In genomic region chr5:159209438-159210305, GRCh38 we compare ENCODE assay signal across 8 cellular contexts. TPM values are rescaled to one million over a fixed set of nuclear protein-coding genes. Genes with fewer than 3 reads are reported as not detected.
DNase-seq lines count a peak whose midpoint lies in the region; ATAC-seq and TF ChIP-seq lines count a peak whose summit lies in the region.

Gene RNF145 (minus strand): TSS chr5:159209553. CDS start chr5:159203617, 5,936 bp downstream.

- H3K36me3 Mint-ChIP-seq in activated T-cell treated with anti-CD3 and anti-CD28 coated beads, Interleukin-2, amount 50 U/mL, for 4 hours (ENCODE audit: insufficient read depth), result peaks cover 8% of the 10 kb centered on the region
- peaks cover 0 to 10% of the 10 kb centered on the region in 2 donors for H3K36me3 Mint-ChIP-seq in naive B cell
- peaks cover 9% of the 10 kb centered on the region for H3K36me3 Mint-ChIP-seq in stimulated activated memory B cell treated with anti-CD40 and anti-IgM and Interleukin-4, amounts not matched to agents 10 μg/mL and 1 μg/mL and 100 μg/mL, for 72 hours

- POLR2A ChIA-PET in PC-9 (lab: Charles Lee; ENCODE audit: unreplicated experiment), result interaction anchor here (0.5 kb wide), 1 partner anchor 1180 kb away, joined by 6 read pairs; no protein-coding TSS in a partner anchor

- peaks cover 34% of the 10 kb centered on the region for H3K4me1 ChIP-seq in PC-9 (replicated peaks; ENCODE audit: insufficient read depth)
- peaks cover 25 to 63% (median 30%) of the 10 kb centered on the region in 3 donors for H3K4me1 ChIP-seq in esophagus squamous epithelium

- TF ChIP-seq POLR2A in esophagus squamous epithelium (IDR thresholded peaks at IDR 0.05), result peak in 3 of 4 donors; percentile 52 to 69 (median 64)

- intact Hi-C loops in PC-9 (cut with micrococcal nuclease; ENCODE audit: unreplicated experiment), result loop anchor here (1.0 to 5.0 kb wide), 3 partner anchors 31 to 54 kb away; partner anchors contain the start of gene UBLCP1
- intact Hi-C loops in esophagus squamous epithelium (cut with DNase I), result loop anchor here (5.0 kb wide), 1 partner anchor 53 kb away; the partner anchor contains the start of gene UBLCP1

- H3K79me2 ChIP-seq in PC-9 (ENCODE audit: low read depth), result peaks cover 43% of the 10 kb centered on the region

- H3K27me3 Mint-ChIP-seq in activated T-cell treated with anti-CD3 and anti-CD28 coated beads, Interleukin-2, amount 50 U/mL, for 4 hours (ENCODE audit: low read depth), result no peaks in the 10 kb centered on the region
- H3K27me3 Mint-ChIP-seq in naive B cell, result no peaks in the 10 kb centered on the region
- no peaks in the 10 kb centered on the region for H3K27me3 Mint-ChIP-seq in stimulated activated memory B cell treated with anti-CD40 and anti-IgM and Interleukin-4, amounts not matched to agents 10 μg/mL and 1 μg/mL and 100 μg/mL, for 72 hours

- peaks cover 33% of the 10 kb centered on the region for H3F3A ChIP-seq in PC-9 (ENCODE audit: insufficient read depth, low read depth)

- H4K20me1 ChIP-seq in PC-9 (ENCODE audit: insufficient read depth), result peaks cover 13% of the 10 kb centered on the region; the same call in 1 of the 2 replicates

- no peaks in the 10 kb centered on the region for H3K9me2 ChIP-seq in PC-9 (ENCODE audit: insufficient read depth)

- H3K9me3 ChIP-seq in PC-9 (ENCODE audit: insufficient read depth, low read depth), result no peaks in the 10 kb centered on the region
- no peaks in the 10 kb centered on the region for H3K9me3 ChIP-seq in esophagus squamous epithelium

- H3K4me1 Mint-ChIP-seq in activated T-cell treated with anti-CD3 and anti-CD28 coated beads, Interleukin-2, amount 50 U/mL, for 4 hours (ENCODE audit: low read depth), result peaks cover 36% of the 10 kb centered on the region
- peaks cover 46 to 60% (median 54%) of the 10 kb centered on the region in 3 donors for H3K4me1 Mint-ChIP-seq in naive B cell
- peaks cover 52% of the 10 kb centered on the region for H3K4me1 Mint-ChIP-seq in stimulated activated memory B cell treated with anti-CD40 and anti-IgM and Interleukin-4, amounts not matched to agents 10 μg/mL and 1 μg/mL and 100 μg/mL, for 72 hours

- peak within 1 kb of the TSS; percentile 99 for H3K4me3 Mint-ChIP-seq in activated T-cell treated with anti-CD3 and anti-CD28 coated beads, Interleukin-2, amount 50 U/mL, for 4 hours
- H3K4me3 Mint-ChIP-seq in naive B cell, result peak within 1 kb of the TSS; percentile 91 to 100 (median 96)
- peak within 1 kb of the TSS; percentile 100 for H3K4me3 Mint-ChIP-seq in stimulated activated memory B cell treated with anti-CD40 and anti-IgM and Interleukin-4, amounts not matched to agents 10 μg/mL and 1 μg/mL and 100 μg/mL, for 72 hours

- H3K27me3 ChIP-seq in PC-9 (ENCODE audit: insufficient read depth, low read depth), result no peaks in the 10 kb centered on the region
- no peaks in the 10 kb centered on the region for H3K27me3 ChIP-seq in esophagus squamous epithelium

- CTCF ChIA-PET in PC-9 (lab: Charles Lee), result no interaction called here

- no peak for TF ChIP-seq CTCF in PC-9 (conservative IDR thresholded peaks at IDR 0.05)
- peak in 1 of 6 experiments; percentile 13 for TF ChIP-seq CTCF in esophagus squamous epithelium (IDR thresholded peaks at IDR 0.05)

- H3K27ac ChIP-seq in PC-9 (peak within 1 kb of the TSS; percentile 86), esophagus squamous epithelium (peak within 1 kb of the TSS; percentile 98 to 99 (median 98))

- no peaks in the 10 kb centered on the region for H3K9me3 Mint-ChIP-seq in activated T-cell treated with anti-CD3 and anti-CD28 coated beads, Interleukin-2, amount 50 U/mL, for 4 hours
- no peaks in the 10 kb centered on the region for H3K9me3 Mint-ChIP-seq in naive B cell
- no peaks in the 10 kb centered on the region for H3K9me3 Mint-ChIP-seq in stimulated activated memory B cell treated with anti-CD40 and anti-IgM and Interleukin-4, amounts not matched to agents 10 μg/mL and 1 μg/mL and 100 μg/mL, for 72 hours

- WGBS in esophagus squamous epithelium, 2 donors, result 3 to 16% methylated on average over 6 to 15 of the region's 67 CpGs

- H2AFZ ChIP-seq in PC-9, result peak within 1 kb of the TSS; percentile 79

- ATAC-seq in GM21526 (IDR thresholded peaks at IDR 0.05; ENCODE audit: low FRiP score, unreplicated experiment) (peak; percentile 70), naive B cell (ENCODE audit: low read depth in 2 of 2) (peak; percentile 81 to 82)
- peak; percentile 73 to 78 for ATAC-seq in activated T-cell treated with anti-CD3 and anti-CD28 coated beads, Interleukin-2, amount 50 U/mL, for 4 hours
- ATAC-seq in stimulated activated memory B cell treated with anti-CD40 and anti-IgM and Interleukin-4, amounts not matched to agents 10 μg/mL and 1 μg/mL and 100 μg/mL, for 72 hours, result peak; percentile 92

- H3K27ac Mint-ChIP-seq in naive B cell, result peak within 1 kb of the TSS; percentile 92 to 98 (median 96)
- H3K27ac Mint-ChIP-seq in stimulated activated memory B cell treated with anti-CD40 and anti-IgM and Interleukin-4, amounts not matched to agents 10 μg/mL and 1 μg/mL and 100 μg/mL, for 72 hours, result peak within 1 kb of the TSS; percentile 99

- peak within 1 kb of the TSS; percentile 73 for H3K4me3 ChIP-seq in PC-9
- H3K4me3 ChIP-seq in esophagus squamous epithelium, result peak within 1 kb of the TSS; percentile 94 to 99 (median 96)

- DNase-seq in DMS 273 treated with DMSO at 0.1 percent for 48 hours (lab: John Stamatoyannopoulos, UW), result peak; percentile 51
- DNase-seq in HuH-7 (ENCODE audit: low spot score), result peak; percentile 70
- DNase-seq in PC-9, result peak; percentile 79 to 86
- DNase-seq in activated T-cell treated with anti-CD3 and anti-CD28 coated beads, Interleukin-2, amount 50 U/mL, for 4 hours, result peak; percentile 98
- DNase-seq in esophagus squamous epithelium (lab: John Stamatoyannopoulos, UW), result peak; percentile 74
- DNase-seq in naive B cell, result peak; percentile 95

- H3K36me3 ChIP-seq in PC-9 (ENCODE audit: low read depth) (no peaks in the 10 kb centered on the region), esophagus squamous epithelium (no peaks in the 10 kb centered on the region)

- BruUV-seq in PC-9 (replicated peaks; lab: Mats Ljungman, UMichigan), result TSS peak; percentile 80

- peak within 1 kb of the TSS; percentile 89 for H3K4me2 ChIP-seq in PC-9

RNA-seq across cellular contexts. Expression of gene RNF145, which starts in this region (rescaled TPM):
- total RNA-seq in PC-9 (2021), result 48.2 and 54.5 TPM in 2 replicates
- total RNA-seq in activated T-cell treated with anti-CD3 and anti-CD28 coated beads, Interleukin-2, amount 50 U/mL, for 4 hours, result 100 to 1,000 TPM in 2 of 3 donors, 10 to 100 TPM in 1; 95.7 to 109 (median 101) TPM
- total RNA-seq in esophagus squamous epithelium, result 10 to 100 TPM; 49.7 to 82.3 (median 72.3) TPM
- polyA plus RNA-seq in naive B cell (ENCODE audit: low read depth in 6 of 6), result 10 to 100 TPM in 5 of 6 donors, 1 to 10 TPM in 1; 8.8 to 14.4 (median 10.4) TPM

Comparison
In these comparisons a context has a peak if more than half of its experiments do, and no peak if none do; other contexts are left out.
1. Peak in every context shown above with its lines: DNase-seq, ATAC-seq, H3K4me3 ChIP-seq and H3K27ac ChIP-seq.